24 cellular contexts compared by ENCODE assay signal in genomic region chr12:102052192-102053061, GRCh38. TPM values are rescaled to one million over a fixed set of nuclear protein-coding genes. Genes with fewer than 3 reads are reported as not detected.
DNase-seq lines count a peak whose midpoint lies in the region; ATAC-seq, FAIRE-seq and TF ChIP-seq lines count a peak whose summit lies in the region.
"Had no signal": no experiment of that assay in that cellular context is flagged by ENCODE, and none has a peak within 500 bp of the region (broad histone marks: within the 10 kb centered on the region; RNA-seq: fewer than 3 reads in every experiment).

No MANE protein-coding gene starts in this region.

- POLR2A ChIA-PET in GM12878 (lab: Charles Lee) = interaction anchor here (1.4 kb wide), 1 partner anchor 8 kb away, joined by 3 read pairs; no protein-coding TSS in a partner anchor
- POLR2A ChIA-PET in CD8-positive, alpha-beta T cell (lab: Charles Lee) = no interaction called here

- H3K9me3 Mint-ChIP-seq in CD8-positive, alpha-beta T cell = no peaks in the 10 kb centered on the region
- H3K9me3 Mint-ChIP-seq: activated B cell treated with CpG ODN at 0.5 μM for 24 hours; stimulated activated naive B cell treated with anti-CD40 and anti-IgM and Interleukin-4, amounts not matched to agents 10 μg/mL and 1 μg/mL and 100 μg/mL, for 72 hours had no signal

- no peak for TF ChIP-seq RAD21 in GM12878 (IDR thresholded peaks at IDR 0.05; ENCODE audit: insufficient read depth, low read depth, low read length)

- in situ Hi-C loops in GM12878 (cut with MboI) = no loop called here

- H3K4me3 ChIP-seq in GM12878 = no peak overlapping the region
- no peak overlapping the region for H3K4me3 ChIP-seq in mucosa of descending colon
- no peak overlapping the region for H3K4me3 ChIP-seq in upper lobe of right lung
- H3K4me3 ChIP-seq in CD8-positive, alpha-beta T cell (ENCODE audit: low read depth, low read length) = no peak overlapping the region
- no peak overlapping the region for H3K4me3 ChIP-seq in esophagus muscularis mucosa
- H3K4me3 ChIP-seq: cardiac muscle cell, skin epidermis had no signal

- ATAC-seq in left cardiac atrium (peak in 1 of 2 donors; percentile 24), Right ventricle myocardium superior (ENCODE audit: poor library complexity) (no peak), GM12878 (peak; percentile 39), mucosa of descending colon (peak; percentile 18), upper lobe of right lung (peak; percentile 42), GM18519 (IDR thresholded peaks at IDR 0.05; ENCODE audit: low FRiP score, unreplicated experiment) (no peak)
- no peak for ATAC-seq in CD8-positive, alpha-beta T cell

- H3K36me3 Mint-ChIP-seq in CD8-positive, alpha-beta T cell = peaks cover 86% of the 10 kb centered on the region

- DNase-seq in left cardiac atrium = peak; percentile 12
- no peak for DNase-seq in Right ventricle myocardium superior
- DNase-seq in GM12878 (ENCODE audit: low read depth, low spot score) = no peak
- peak in 1 of 3 donors; percentile 34 for DNase-seq in mucosa of descending colon
- no peak for DNase-seq in upper lobe of right lung
- no peak for DNase-seq in CD8-positive, alpha-beta T cell
- DNase-seq in esophagus muscularis mucosa (ENCODE audit: extremely low spot score) = no peak
- DNase-seq: activated B cell treated with CpG ODN at 0.5 μM for 24 hours; activated CD4-positive, alpha-beta T cell treated with anti-CD3 and anti-CD28 coated beads, Interleukin-2, amount 50 U/mL, for 4 hours; COR-L47; head of caudate nucleus; KBM-7; NCI-H2171; NCI-H526 treated with DMSO at 0.1 percent for 48 hours; SK-N-SH; stimulated activated CD4-positive, alpha-beta T cell treated with anti-CD3 and anti-CD28 coated beads, Interleukin-2, amount 100 ng/mL, for 24 hours; stimulated activated naive B cell treated with anti-CD40 and anti-IgM and Interleukin-4, amounts not matched to agents 10 μg/mL and 1 μg/mL and 100 μg/mL, for 72 hours had no signal

- no peak overlapping the region for H2AFZ ChIP-seq in GM12878 (ENCODE audit: control insufficient read depth, low read depth, low read length)

- H3K27ac Mint-ChIP-seq in CD8-positive, alpha-beta T cell = no peak overlapping the region
- H3K27ac Mint-ChIP-seq: T-helper 2 cell treated with Interferon-gamma antibody and Interleukin-4, amounts not matched to agents 5 μg/mL and 100 μg/mL, for 36 hours had no signal

- TF ChIP-seq EP300 in GM12878 (IDR thresholded peaks at IDR 0.05; ENCODE audit: borderline replicate concordance in 1 of 2, control insufficient read depth in 1 of 2, low read depth in 2 of 2, low read length in 2 of 2) (no peak), esophagus muscularis mucosa (IDR thresholded peaks at IDR 0.05) (no peak)

- CTCF ChIA-PET in GM12878 (lab: Yijun Ruan, JAX) = interaction anchor here (1.0 to 1.6 kb wide), 3 partner anchors 11 to 111 kb away, joined by 4 to 5 read pairs (median 4); no protein-coding TSS in a partner anchor
- CTCF ChIA-PET in CD8-positive, alpha-beta T cell (lab: Charles Lee) = no interaction called here

- H3K9ac ChIP-seq in GM12878 (ENCODE audit: control insufficient read depth, insufficient read depth, low read length) = no peak overlapping the region
- H3K9ac ChIP-seq: SK-N-SH had no signal

- no peak for FAIRE-seq in GM12878 (lab: Jason Lieb, UNC)
- FAIRE-seq: A204.1 had no signal

- peak overlapping the region; percentile 42 for H3K27ac ChIP-seq in GM12878 (ENCODE audit: control insufficient read depth, insufficient read depth)
- no peak overlapping the region for H3K27ac ChIP-seq in upper lobe of right lung
- H3K27ac ChIP-seq in CD8-positive, alpha-beta T cell (ENCODE audit: low read depth, low read length) = no peak overlapping the region
- no peak overlapping the region for H3K27ac ChIP-seq in esophagus muscularis mucosa (replicated peaks in 1 of 4)
- H3K27ac ChIP-seq: cardiac muscle cell, neutrophil, RWPE1, skin epidermis had no signal

- H4K20me1 ChIP-seq in GM12878 (ENCODE audit: control insufficient read depth, insufficient read depth) = no peaks in the 10 kb centered on the region

- H3K4me3 Mint-ChIP-seq in CD8-positive, alpha-beta T cell = no peak overlapping the region
- H3K4me3 Mint-ChIP-seq: activated B cell treated with CpG ODN at 0.5 μM for 24 hours; stimulated activated naive B cell treated with anti-CD40 and anti-IgM and Interleukin-4, amounts not matched to agents 10 μg/mL and 1 μg/mL and 100 μg/mL, for 72 hours; T-helper 2 cell treated with Interferon-gamma antibody and Interleukin-4, amounts not matched to agents 5 μg/mL and 100 μg/mL, for 36 hours had no signal

- no peaks in the 10 kb centered on the region for H3K27me3 Mint-ChIP-seq in CD8-positive, alpha-beta T cell (ENCODE audit: low read depth)
- H3K27me3 Mint-ChIP-seq: activated B cell treated with CpG ODN at 0.5 μM for 24 hours; stimulated activated naive B cell treated with anti-CD40 and anti-IgM and Interleukin-4, amounts not matched to agents 10 μg/mL and 1 μg/mL and 100 μg/mL, for 72 hours had no signal

- BruUV-seq in GM12878 (replicated peaks; lab: Mats Ljungman, UMichigan) = no TSS peak

- H3K4me2 ChIP-seq in GM12878 (ENCODE audit: control insufficient read depth, insufficient read depth) = no peak overlapping the region
- H3K4me2 ChIP-seq: SK-N-SH had no signal

- 98% methylated on average over 4 of the region's 4 CpGs for WGBS in GM12878 (ENCODE audit: insufficient coverage, insufficient replicate concordance, low lambda C conversion rate, missing lambda C conversion rate)
- WGBS in esophagus muscularis mucosa = 100% methylated on average over 2 of the region's 4 CpGs

- no peaks in the 10 kb centered on the region; the same call in none of the 2 replicates for H3K79me2 ChIP-seq in GM12878 (ENCODE audit: control insufficient read depth, insufficient read depth, low read length)

- TF ChIP-seq POLR2A in GM12878 (IDR thresholded peaks at IDR 0.05; ENCODE audit: low read depth, low read length) (no peak), esophagus muscularis mucosa (IDR thresholded peaks at IDR 0.05; ENCODE audit: low read depth) (no peak)

- intact Hi-C loops in left cardiac atrium (cut with DNase I) = no loop called here
- intact Hi-C loops in Right ventricle myocardium superior (cut with DNase I) = no loop called here
- intact Hi-C loops in GM12878 (cut with micrococcal nuclease; ENCODE audit: unreplicated experiment) = no loop called here
- intact Hi-C loops in mucosa of descending colon (cut with DNase I, micrococcal nuclease) = no loop called here
- intact Hi-C loops in upper lobe of right lung (cut with DNase I) = no loop called here
- intact Hi-C loops in CD8-positive, alpha-beta T cell (cut with DNase I, micrococcal nuclease) = loop anchor here in 1 of 2 experiments (5.0 to 10.0 kb wide), 2 partner anchors 648 to 770 kb away; partner anchors contain the start of genes ARL1 and UTP20
- intact Hi-C loops in esophagus muscularis mucosa (cut with DNase I) = no loop called here

- H3K4me1 ChIP-seq in GM12878 (ENCODE audit: control insufficient read depth, insufficient read depth, low read length) = peaks cover 22% of the 10 kb centered on the region
- no peaks in the 10 kb centered on the region for H3K4me1 ChIP-seq in mucosa of descending colon (ENCODE audit: low read depth)
- peaks cover 5% of the 10 kb centered on the region for H3K4me1 ChIP-seq in upper lobe of right lung
- H3K4me1 ChIP-seq in CD8-positive, alpha-beta T cell (ENCODE audit: insufficient read depth, low read length) = no peaks in the 10 kb centered on the region
- peaks cover 0 to 6% (median 0%) of the 10 kb centered on the region in 4 donors for H3K4me1 ChIP-seq in esophagus muscularis mucosa

- SMC1A ChIA-PET in GM12878 (lab: Charles Lee; ENCODE audit: uncharacterized antibody, unreplicated experiment) = interaction anchor here (0.6 to 1.4 kb wide), 3 partner anchors 9 to 150 kb away, joined by 3 to 5 read pairs (median 3); partner anchors contain the start of gene WASHC3

- H3K27me3 ChIP-seq in GM12878 (replicated peaks in 1 of 2; ENCODE audit: control insufficient read depth in 2 of 2, insufficient read depth in 2 of 2, low read length in 1 of 2) (no peaks in the 10 kb centered on the region), upper lobe of right lung (no peaks in the 10 kb centered on the region), esophagus muscularis mucosa (no peaks in the 10 kb centered on the region)
- H3K27me3 ChIP-seq in CD8-positive, alpha-beta T cell (ENCODE audit: insufficient read depth, low read length) = no peaks in the 10 kb centered on the region
- H3K27me3 ChIP-seq: cardiac muscle cell, neutrophil had no signal

- H3K4me1 Mint-ChIP-seq in CD8-positive, alpha-beta T cell (ENCODE audit: low read depth) = peaks cover 38% of the 10 kb centered on the region

- RAD21 ChIA-PET in GM12878 (lab: Charles Lee; ENCODE audit: unreplicated experiment) = interaction anchor here (1.0 to 1.7 kb wide), 2 partner anchors 9 to 37 kb away, joined by 4 read pairs; no protein-coding TSS in a partner anchor

- no peak for TF ChIP-seq CTCF in GM12878 (IDR thresholded peaks at IDR 0.05 in 2 of 3, conservative IDR thresholded peaks at IDR 0.05 in 1 of 3; ENCODE audit: control insufficient read depth in 2 of 3, extremely low read depth in 1 of 3, insufficient read depth in 1 of 3, low read depth in 3 of 3, low read length in 3 of 3)
- no peak for TF ChIP-seq CTCF in mucosa of descending colon (IDR thresholded peaks at IDR 0.05)
- no peak for TF ChIP-seq CTCF in upper lobe of right lung (IDR thresholded peaks at IDR 0.05)
- TF ChIP-seq CTCF in CD8-positive, alpha-beta T cell (IDR thresholded peaks at IDR 0.05) = no peak
- TF ChIP-seq CTCF in esophagus muscularis mucosa (IDR thresholded peaks at IDR 0.05) = no peak

- H3K9me3 ChIP-seq in GM12878 (replicated peaks; ENCODE audit: control insufficient read depth, insufficient read depth, low read length) = no peaks in the 10 kb centered on the region; the same call in 1 of the 3 replicates
- no peaks in the 10 kb centered on the region for H3K9me3 ChIP-seq in mucosa of descending colon
- H3K9me3 ChIP-seq in upper lobe of right lung = no peaks in the 10 kb centered on the region
- H3K9me3 ChIP-seq in CD8-positive, alpha-beta T cell (ENCODE audit: low read length) = no peaks in the 10 kb centered on the region
- H3K9me3 ChIP-seq in esophagus muscularis mucosa = no peaks in the 10 kb centered on the region
- H3K9me3 ChIP-seq: neutrophil, SK-N-SH had no signal

- H3K36me3 ChIP-seq in GM12878 (ENCODE audit: control insufficient read depth in 2 of 2, insufficient read depth in 2 of 2, low read length in 1 of 2) = peaks cover 0 to 24% of the 10 kb centered on the region in 2 experiments; a peak in 3 of 4 replicates
- no peaks in the 10 kb centered on the region for H3K36me3 ChIP-seq in mucosa of descending colon (ENCODE audit: low read depth)
- peaks cover 62% of the 10 kb centered on the region for H3K36me3 ChIP-seq in upper lobe of right lung
- H3K36me3 ChIP-seq in CD8-positive, alpha-beta T cell (ENCODE audit: insufficient read depth, low read length) = peaks cover 22% of the 10 kb centered on the region
- peaks cover 37 to 91% (median 63%) of the 10 kb centered on the region in 4 donors for H3K36me3 ChIP-seq in esophagus muscularis mucosa

RNA-seq across cellular contexts. Expression of gene WASHC3, which starts 9.4 kb away (rescaled TPM):
- 10 to 100 TPM; 31.8 to 39.4 TPM for total RNA-seq in left cardiac atrium
- total RNA-seq in Right ventricle myocardium superior = 31.9 TPM
- 39.9 and 40.2 TPM in 2 replicates for total RNA-seq in GM12878 (2013; cell fraction: nucleolus; rRNA removed)
- 40.3 and 42.8 TPM in 2 replicates for total RNA-seq in GM12878 (2014; rRNA removed)
- 45.3 and 45.7 TPM in 2 replicates for total RNA-seq in GM12878 (2014; rRNA removed; fragmentation: Illumina TruSeq; extraction: Trizol)
- 18.8 and 22.3 TPM in 2 replicates for total RNA-seq in GM12878 (2021)
- 35.0 TPM for polyA plus RNA-seq in GM12878 (2011; ENCODE audit: low read depth)
- 57.5 and 83.6 TPM in 2 replicates for polyA plus RNA-seq in GM12878 (2011; rRNA removed)
- 35.0 and 39.1 TPM in 2 replicates for polyA plus RNA-seq in GM12878 (2011; cell fraction: cytosol; rRNA removed)
- polyA plus RNA-seq in GM12878 (2011; cell fraction: nucleus; rRNA removed) = 17.1 and 26.3 TPM in 2 replicates
- 24.7 and 32.4 TPM in 2 replicates for polyA plus RNA-seq in GM12878 (2012)
- polyA plus RNA-seq in GM12878 (2014; fragmentation: Illumina TruSeq; extraction: Trizol) = 71.3 and 83.4 TPM in 2 replicates
- polyA plus RNA-seq in GM12878 (2014; fragmentation: Nextera tagmentation; extraction: Ambion mirVana) = 100 to 1,000 TPM in 1 of 2 experiments, 10 to 100 TPM in 1; 87.0 to 106 TPM
- 35.8 and 44.3 TPM in 2 replicates for polyA plus RNA-seq in GM12878 (2014; rRNA removed)
- polyA plus RNA-seq in GM12878 (2016; fragmentation: Nextera tagmentation; extraction: Ambion mirVana) = 10 to 100 TPM; 71.1 to 82.6 TPM
- 29.3 and 29.9 TPM in 2 replicates for polyA minus RNA-seq in GM12878 (2011; rRNA and poly(A)+ RNA removed)
- 12.2 and 13.8 TPM in 2 replicates for polyA minus RNA-seq in GM12878 (2011; cell fraction: cytosol; rRNA and poly(A)+ RNA removed)
- polyA minus RNA-seq in GM12878 (2011; cell fraction: nucleus; rRNA and poly(A)+ RNA removed) = 16.2 and 19.9 TPM in 2 replicates
- total RNA-seq in mucosa of descending colon = 10 to 100 TPM; 31.1 to 39.1 (median 34.9) TPM
- 34.6 TPM for total RNA-seq in upper lobe of right lung
- 10 to 100 TPM; 19.8 to 21.6 TPM for total RNA-seq in CD8-positive, alpha-beta T cell
- total RNA-seq in esophagus muscularis mucosa = 100 to 1,000 TPM in 1 of 4 donors, 10 to 100 TPM in 3; 85.7 to 101 (median 86.8) TPM

Comparison
In these comparisons a context has a peak if more than half of its experiments do, and no peak if none do; other contexts are left out.
1. ATAC-seq: peak in GM12878 (single experiment), mucosa of descending colon (single experiment) and upper lobe of right lung (single experiment); none in Right ventricle myocardium superior (single experiment), GM18519 (single experiment) and CD8-positive, alpha-beta T cell (single experiment).